ENCODE assay signal across 1 cellular context in the genomic region with DNA sequence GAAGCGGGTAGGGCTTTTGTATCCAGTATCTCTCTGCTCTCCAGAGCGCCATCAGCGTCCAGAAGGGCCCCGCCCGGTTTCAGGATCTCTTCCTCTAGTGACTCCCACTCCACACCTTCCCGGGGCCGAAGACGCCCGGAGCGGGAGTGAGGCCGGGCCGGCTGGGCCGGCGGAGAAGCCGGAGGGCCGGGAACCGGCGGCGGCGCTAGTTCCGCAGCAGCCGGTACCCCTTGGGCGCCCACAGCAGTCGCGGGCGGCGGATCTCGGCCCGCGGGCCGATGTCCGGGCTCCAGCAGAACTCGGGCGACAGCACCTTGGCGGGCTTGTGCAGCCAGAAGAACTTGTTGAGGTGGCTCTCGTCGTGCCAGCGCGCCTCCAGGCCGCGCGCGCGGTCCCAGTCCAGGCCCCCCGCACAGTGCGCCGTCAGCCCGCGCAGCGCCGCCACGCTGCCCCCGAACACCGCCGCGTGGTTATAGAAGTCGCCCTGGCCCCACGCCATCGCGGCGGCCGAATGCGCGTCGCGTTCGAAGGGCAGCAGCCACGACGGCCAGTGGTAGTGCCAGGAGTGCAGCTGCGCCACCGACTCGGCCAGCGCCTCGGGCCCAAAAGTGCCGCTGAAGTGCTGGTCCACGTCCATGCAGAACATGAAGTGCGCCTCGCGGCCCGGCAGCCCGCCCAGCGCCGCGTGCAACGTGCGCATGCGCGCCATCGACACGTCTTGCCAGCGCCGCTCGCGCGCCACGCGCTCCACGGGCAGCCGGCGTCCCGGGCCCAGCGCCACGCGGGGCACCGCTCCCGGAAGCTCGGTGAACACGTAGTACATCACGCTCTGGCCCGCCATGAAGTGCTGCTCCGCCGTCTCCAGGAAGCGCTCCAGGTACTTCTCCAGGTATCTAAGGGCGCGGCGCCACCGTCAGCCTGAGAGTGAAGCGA.
TF ChIP-seq lines count a peak whose summit lies in the region.

No MANE protein-coding gene starts in this region.

TF ChIP-seq in H1, 55 proteins besides CTCF, POLR2A, EP300 and RAD21:
- TF ChIP-seq KDM4A (IDR thresholded peaks at IDR 0.05; ENCODE audit: low read depth, low read length, severe bottlenecking) (peak; percentile 96), SRF (IDR thresholded peaks at IDR 0.05; ENCODE audit: low read depth, low read length) (no peak), RNF2 (IDR thresholded peaks at IDR 0.05; ENCODE audit: borderline replicate concordance, low read depth, low read length, missing control alignments, poor library complexity, severe bottlenecking) (peak; percentile 56), KDM1A (IDR thresholded peaks at IDR 0.05; ENCODE audit: borderline replicate concordance, low read length) (0 out of 2 replicates have a peak, but pooled peaks have one; percentile 11), CBX5 (IDR thresholded peaks at IDR 0.05; ENCODE audit: low read depth, low read length) (no peak), BACH1 (IDR thresholded peaks at IDR 0.05; ENCODE audit: low read length) (peak; percentile 41; the same call in 1 of the 2 replicates), BRCA1 (IDR thresholded peaks at IDR 0.05; ENCODE audit: low read depth, low read length) (no peak), TAF7 (optimal IDR thresholded peaks at IDR 0.05; ENCODE audit: borderline replicate concordance, low read depth, low read length) (peak; percentile 21), SIX5 (IDR thresholded peaks at IDR 0.05; ENCODE audit: low read depth, low read length) (no peak), ASH2L (IDR thresholded peaks at IDR 0.05; ENCODE audit: low read length) (peak; percentile 63), SUZ12 (IDR thresholded peaks at IDR 0.05; ENCODE audit: low read length) (peak; percentile 82; the same call in 1 of the 2 replicates), GABPA (IDR thresholded peaks at IDR 0.05; ENCODE audit: borderline replicate concordance, insufficient read depth, low read length) (0 out of 2 replicates have a peak, but pooled peaks have one; percentile 16), KDM5A (IDR thresholded peaks at IDR 0.05; ENCODE audit: low read length) (no peak), EZH2 (IDR thresholded peaks at IDR 0.05; ENCODE audit: low read depth, low read length, severe bottlenecking) (peak; percentile 87)
- TF ChIP-seq, protein P1, sequence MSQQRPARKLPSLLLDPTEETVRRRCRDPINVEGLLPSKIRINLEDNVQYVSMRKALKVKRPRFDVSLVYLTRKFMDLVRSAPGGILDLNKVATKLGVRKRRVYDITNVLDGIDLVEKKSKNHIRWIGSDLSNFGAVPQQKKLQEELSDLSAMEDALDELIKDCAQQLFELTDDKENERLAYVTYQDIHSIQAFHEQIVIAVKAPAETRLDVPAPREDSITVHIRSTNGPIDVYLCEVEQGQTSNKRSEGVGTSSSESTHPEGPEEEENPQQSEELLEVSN (IDR thresholded peaks at IDR 0.05) = peak; percentile 94
- TF ChIP-seq, protein P2, sequence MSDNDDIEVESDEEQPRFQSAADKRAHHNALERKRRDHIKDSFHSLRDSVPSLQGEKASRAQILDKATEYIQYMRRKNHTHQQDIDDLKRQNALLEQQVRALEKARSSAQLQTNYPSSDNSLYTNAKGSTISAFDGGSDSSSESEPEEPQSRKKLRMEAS (IDR thresholded peaks at IDR 0.05) = peak; percentile 94
